32 cellular contexts compared by ENCODE assay signal in the genomic region with DNA sequence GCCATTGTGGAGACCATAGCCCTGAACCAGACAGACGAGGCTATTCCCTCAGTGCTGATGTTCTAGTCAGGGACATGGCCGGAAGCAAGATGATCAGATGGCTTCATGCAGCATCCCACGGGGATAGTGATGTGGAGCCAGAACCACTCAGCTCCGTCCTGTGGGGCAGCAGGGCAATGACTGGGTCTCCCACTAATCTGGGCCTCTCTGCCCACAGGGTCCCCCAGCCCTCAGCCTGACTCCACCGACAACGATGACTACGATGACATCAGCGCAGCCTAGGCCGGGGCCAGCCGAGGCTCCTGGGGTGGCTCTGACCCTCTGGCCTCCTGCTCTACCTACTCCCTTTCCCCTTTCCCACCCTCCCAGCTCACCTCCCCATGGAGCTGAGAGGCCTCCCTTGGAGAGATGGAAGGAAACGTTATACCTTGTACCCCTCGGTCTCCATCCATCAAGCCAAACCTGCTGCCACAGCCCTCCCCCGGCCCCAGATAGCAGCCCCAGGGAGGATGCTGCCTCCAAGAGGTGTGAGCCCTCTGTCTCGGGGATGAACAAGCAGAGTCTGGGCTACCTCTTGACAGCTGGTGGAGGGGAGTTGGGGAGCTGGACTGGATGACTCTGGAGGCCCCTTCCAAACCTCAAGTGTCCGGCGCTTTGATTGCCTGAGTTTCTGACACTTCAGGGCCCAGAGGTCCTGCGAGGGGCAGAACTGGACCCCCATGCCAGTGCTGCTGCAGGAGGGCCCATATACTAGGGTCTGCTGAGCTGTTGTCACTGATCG. TPM values are rescaled to one million over a fixed set of nuclear protein-coding genes. Genes with fewer than 3 reads are reported as not detected.
DNase-seq lines count a peak whose midpoint lies in the region; ATAC-seq and TF ChIP-seq lines count a peak whose summit lies in the region.
"Had no signal": no experiment of that assay in that cellular context is flagged by ENCODE, and none has a peak within 500 bp of the region (broad histone marks: within the 10 kb centered on the region; RNA-seq: fewer than 3 reads in every experiment).

No MANE protein-coding gene starts in this region.

- no peak overlapping the region for H3K27ac ChIP-seq in HEK293 (ENCODE audit: extremely low read depth, low read depth, low read length)
- H3K27ac ChIP-seq: breast epithelium, colonic mucosa, epithelial cell of prostate, hepatocyte, sigmoid colon, upper lobe of right lung, VCaP had no signal

- no peak for TF ChIP-seq CTCF in HEK293 (tag by site-specific recombination; IDR thresholded peaks at IDR 0.05)

- no peaks in the 10 kb centered on the region for H3K9me3 ChIP-seq in HEK293 (ENCODE audit: control insufficient read depth, insufficient read depth, low read depth, low read length)
- H3K9me3 ChIP-seq: breast epithelium, colonic mucosa, sigmoid colon, upper lobe of right lung had no signal

- no peak for DNase-seq in activated naive CD4-positive, alpha-beta T cell (lab: John Stamatoyannopoulos, UW)
- no peak for DNase-seq in activated T-helper 2 cell treated with anti-CD3 and anti-CD28 coated beads, Interferon-gamma antibody, Interleukin-2, Interleukin-4, amounts not matched to agents 10 μg/mL and 5 μg/mL and 100 μg/mL, durations not matched to agents 14 hours and 24 hours and 36 hours (ENCODE audit: low spot score)
- peak in 1 of 10 donors; percentile 26 for DNase-seq in naive thymus-derived CD8-positive, alpha-beta T cell
- DNase-seq: activated gamma-delta T cell; colonic mucosa; DMS79; effector CD4-positive, alpha-beta T cell; kidney glomerular epithelial cell; natural killer cell; NCI-H1048; NCI-H1694; occipital lobe; SHP77; sigmoid colon; stimulated activated CD4-positive, alpha-beta T cell treated with anti-CD3 and anti-CD28 coated beads, Interleukin-12 subunit alpha, Interleukin-12 subunit beta, amount 100 ng/mL, for 4 hours; stimulated activated CD4-positive, alpha-beta T cell treated with anti-CD3 and anti-CD28 coated beads, Interleukin-4, amount 100 ng/mL, for 24 hours; substantia nigra; upper lobe of right lung had no signal

- H3K4me1 Mint-ChIP-seq in activated naive CD4-positive, alpha-beta T cell treated with anti-CD3 and anti-CD28 coated beads, Interleukin-2, amount 50 U/mL, for 24 hours = peaks cover 72% of the 10 kb centered on the region
- peaks cover 46% of the 10 kb centered on the region for H3K4me1 Mint-ChIP-seq in activated T-helper 2 cell treated with anti-CD3 and anti-CD28 coated beads, Interferon-gamma antibody, Interleukin-2, Interleukin-4, amounts not matched to agents 10 μg/mL and 5 μg/mL and 100 μg/mL, durations not matched to agents 14 hours and 24 hours and 36 hours (ENCODE audit: low read depth)
- H3K4me1 Mint-ChIP-seq in naive thymus-derived CD8-positive, alpha-beta T cell = peaks cover 34 to 72% (median 55%) of the 10 kb centered on the region in 4 donors

- CTCF ChIA-PET in HEK293 (lab: Yijun Ruan, JAX) = interaction anchor here (0.8 kb wide), 1 partner anchor 168 kb away, joined by 4 read pairs; no protein-coding TSS in a partner anchor

- no peak for ATAC-seq in naive thymus-derived CD8-positive, alpha-beta T cell
- no peak for ATAC-seq in HG02938 (IDR thresholded peaks at IDR 0.05; ENCODE audit: unreplicated experiment)
- ATAC-seq in HG02970 (IDR thresholded peaks at IDR 0.05; ENCODE audit: low FRiP score, unreplicated experiment) = no peak
- ATAC-seq in GM21381 (IDR thresholded peaks at IDR 0.05; ENCODE audit: unreplicated experiment) = no peak
- ATAC-seq: natural killer cell, Panc1, upper lobe of right lung had no signal

- no peaks in the 10 kb centered on the region for H3K9me3 Mint-ChIP-seq in activated naive CD4-positive, alpha-beta T cell treated with anti-CD3 and anti-CD28 coated beads, Interleukin-2, amount 50 U/mL, for 24 hours
- H3K9me3 Mint-ChIP-seq in activated T-helper 2 cell treated with anti-CD3 and anti-CD28 coated beads, Interferon-gamma antibody, Interleukin-2, Interleukin-4, amounts not matched to agents 10 μg/mL and 5 μg/mL and 100 μg/mL, durations not matched to agents 14 hours and 24 hours and 36 hours = no peaks in the 10 kb centered on the region
- H3K9me3 Mint-ChIP-seq in naive thymus-derived CD8-positive, alpha-beta T cell = no peaks in the 10 kb centered on the region
- H3K9me3 Mint-ChIP-seq: IgD-negative memory B cell, natural killer cell had no signal

- no peaks in the 10 kb centered on the region for H3K27me3 Mint-ChIP-seq in activated naive CD4-positive, alpha-beta T cell treated with anti-CD3 and anti-CD28 coated beads, Interleukin-2, amount 50 U/mL, for 24 hours
- H3K27me3 Mint-ChIP-seq in activated T-helper 2 cell treated with anti-CD3 and anti-CD28 coated beads, Interferon-gamma antibody, Interleukin-2, Interleukin-4, amounts not matched to agents 10 μg/mL and 5 μg/mL and 100 μg/mL, durations not matched to agents 14 hours and 24 hours and 36 hours (ENCODE audit: low read depth) = no peaks in the 10 kb centered on the region
- no peaks in the 10 kb centered on the region for H3K27me3 Mint-ChIP-seq in naive thymus-derived CD8-positive, alpha-beta T cell

- no peak overlapping the region for H3K4me3 Mint-ChIP-seq in activated naive CD4-positive, alpha-beta T cell treated with anti-CD3 and anti-CD28 coated beads, Interleukin-2, amount 50 U/mL, for 24 hours
- H3K4me3 Mint-ChIP-seq in activated T-helper 2 cell treated with anti-CD3 and anti-CD28 coated beads, Interferon-gamma antibody, Interleukin-2, Interleukin-4, amounts not matched to agents 10 μg/mL and 5 μg/mL and 100 μg/mL, durations not matched to agents 14 hours and 24 hours and 36 hours (ENCODE audit: low read depth) = no peak overlapping the region
- H3K4me3 Mint-ChIP-seq in naive thymus-derived CD8-positive, alpha-beta T cell = no peak overlapping the region
- H3K4me3 Mint-ChIP-seq: natural killer cell had no signal

- H3K27ac Mint-ChIP-seq in activated naive CD4-positive, alpha-beta T cell treated with anti-CD3 and anti-CD28 coated beads, Interleukin-2, amount 50 U/mL, for 24 hours = peak overlapping the region; percentile 80
- peak overlapping the region; percentile 35 for H3K27ac Mint-ChIP-seq in activated T-helper 2 cell treated with anti-CD3 and anti-CD28 coated beads, Interferon-gamma antibody, Interleukin-2, Interleukin-4, amounts not matched to agents 10 μg/mL and 5 μg/mL and 100 μg/mL, durations not matched to agents 14 hours and 24 hours and 36 hours
- H3K27ac Mint-ChIP-seq in naive thymus-derived CD8-positive, alpha-beta T cell = peak overlapping the region in 8 of 10 donors; percentile 29 to 100 (median 96)
- H3K27ac Mint-ChIP-seq: natural killer cell had no signal

- no peak overlapping the region for H3K4me3 ChIP-seq in HEK293 (ENCODE audit: low read depth, low read length)
- H3K4me3 ChIP-seq: breast epithelium, colonic mucosa, hepatocyte, lung, sigmoid colon, upper lobe of right lung had no signal

- POLR2A ChIA-PET in HEK293 (lab: Yijun Ruan, JAX) = no interaction called here
- POLR2A ChIA-PET in naive thymus-derived CD8-positive, alpha-beta T cell (lab: Charles Lee) = interaction anchor here (1.1 to 7.6 kb wide), 10 partner anchors 14 to 113 kb away, joined by 3 to 68 read pairs (median 6); a partner anchor contains a TSS

- peaks cover 25% of the 10 kb centered on the region for H3K36me3 Mint-ChIP-seq in activated naive CD4-positive, alpha-beta T cell treated with anti-CD3 and anti-CD28 coated beads, Interleukin-2, amount 50 U/mL, for 24 hours
- H3K36me3 Mint-ChIP-seq in activated T-helper 2 cell treated with anti-CD3 and anti-CD28 coated beads, Interferon-gamma antibody, Interleukin-2, Interleukin-4, amounts not matched to agents 10 μg/mL and 5 μg/mL and 100 μg/mL, durations not matched to agents 14 hours and 24 hours and 36 hours (ENCODE audit: low read depth) = peaks cover 83% of the 10 kb centered on the region
- peaks cover 6 to 63% (median 17%) of the 10 kb centered on the region in 3 donors for H3K36me3 Mint-ChIP-seq in naive thymus-derived CD8-positive, alpha-beta T cell
- H3K36me3 Mint-ChIP-seq: natural killer cell had no signal

- H3K36me3 ChIP-seq in HEK293 (ENCODE audit: control insufficient read depth in 2 of 2, insufficient read depth in 1 of 2, low read length in 2 of 2) = no peaks in the 10 kb centered on the region
- H3K36me3 ChIP-seq: breast epithelium, colonic mucosa, sigmoid colon, upper lobe of right lung had no signal

- H3K4me1 ChIP-seq in HEK293 (ENCODE audit: control insufficient read depth, insufficient read depth, low read length) = no peaks in the 10 kb centered on the region
- H3K4me1 ChIP-seq: breast epithelium, colonic mucosa, sigmoid colon had no signal

- intact Hi-C loops in activated T-helper 2 cell treated with anti-CD3 and anti-CD28 coated beads, Interferon-gamma antibody, Interleukin-2, Interleukin-4, amounts not matched to agents 10 μg/mL and 5 μg/mL and 100 μg/mL, durations not matched to agents 14 hours and 24 hours and 36 hours (cut with micrococcal nuclease) = no loop called here

TF ChIP-seq in HEK293, 187 proteins besides CTCF, POLR2A, EP300 and RAD21:
- TF ChIP-seq ZIC2 (tag by site-specific recombination; IDR thresholded peaks at IDR 0.05) = peak; percentile 72
- no peak for TF ChIP-seq ZNF654 (tag by site-specific recombination; IDR thresholded peaks at IDR 0.05; ENCODE audit: low read depth)
- no peak for TF ChIP-seq OVOL3 (tag by site-specific recombination; IDR thresholded peaks at IDR 0.05)
- no peak for TF ChIP-seq ZNF768 (tag by site-specific recombination; IDR thresholded peaks at IDR 0.05)
- peak; percentile 73 for TF ChIP-seq GLIS1 (tag by site-specific recombination; IDR thresholded peaks at IDR 0.05)
- TF ChIP-seq ZNF670 (tag by site-specific recombination; IDR thresholded peaks at IDR 0.05; ENCODE audit: low read depth) = no peak
- TF ChIP-seq, protein P1, sequence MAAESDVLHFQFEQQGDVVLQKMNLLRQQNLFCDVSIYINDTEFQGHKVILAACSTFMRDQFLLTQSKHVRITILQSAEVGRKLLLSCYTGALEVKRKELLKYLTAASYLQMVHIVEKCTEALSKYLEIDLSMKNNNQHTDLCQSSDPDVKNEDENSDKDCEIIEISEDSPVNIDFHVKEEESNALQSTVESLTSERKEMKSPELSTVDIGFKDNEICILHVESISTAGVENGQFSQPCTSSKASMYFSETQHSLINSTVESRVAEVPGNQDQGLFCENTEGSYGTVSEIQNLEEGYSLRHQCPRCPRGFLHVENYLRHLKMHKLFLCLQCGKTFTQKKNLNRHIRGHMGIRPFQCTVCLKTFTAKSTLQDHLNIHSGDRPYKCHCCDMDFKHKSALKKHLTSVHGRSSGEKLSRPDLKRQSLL (tag by site-specific recombination; IDR thresholded peaks at IDR 0.05) = no peak

RNA-seq across cellular contexts. Expression of a gene that starts 47.7 kb away (rescaled TPM):
- 308 and 327 TPM in 2 replicates for total RNA-seq in activated T-helper 2 cell treated with anti-CD3 and anti-CD28 coated beads, Interferon-gamma antibody, Interleukin-2, Interleukin-4, amounts not matched to agents 10 μg/mL and 5 μg/mL and 100 μg/mL, durations not matched to agents 14 hours and 24 hours and 36 hours
- total RNA-seq in naive thymus-derived CD8-positive, alpha-beta T cell = 100 to 1,000 TPM; 384 to 405 TPM
- 100 to 1,000 TPM; 150 to 199 (median 153) TPM for polyA plus RNA-seq in naive thymus-derived CD8-positive, alpha-beta T cell
- total RNA-seq: pulmonary artery endothelial cell had no signal
- polyA plus RNA-seq: BJ, hepatocyte had no signal

Comparison
In these comparisons a context has a peak if more than half of its experiments do, and no peak if none do; other contexts are left out.
1. H3K27ac Mint-ChIP-seq: peak in every context shown above with its lines; median percentile 96 in naive thymus-derived CD8-positive, alpha-beta T cell; 80 in activated naive CD4-positive, alpha-beta T cell treated with anti-CD3 and anti-CD28 coated beads, Interleukin-2, amount 50 U/mL, for 24 hours; 35 in activated T-helper 2 cell treated with anti-CD3 and anti-CD28 coated beads, Interferon-gamma antibody, Interleukin-2, Interleukin-4, amounts not matched to agents 10 μg/mL and 5 μg/mL and 100 μg/mL, durations not matched to agents 14 hours and 24 hours and 36 hours.